10 cellular contexts compared by ENCODE assay signal in the genomic region with DNA sequence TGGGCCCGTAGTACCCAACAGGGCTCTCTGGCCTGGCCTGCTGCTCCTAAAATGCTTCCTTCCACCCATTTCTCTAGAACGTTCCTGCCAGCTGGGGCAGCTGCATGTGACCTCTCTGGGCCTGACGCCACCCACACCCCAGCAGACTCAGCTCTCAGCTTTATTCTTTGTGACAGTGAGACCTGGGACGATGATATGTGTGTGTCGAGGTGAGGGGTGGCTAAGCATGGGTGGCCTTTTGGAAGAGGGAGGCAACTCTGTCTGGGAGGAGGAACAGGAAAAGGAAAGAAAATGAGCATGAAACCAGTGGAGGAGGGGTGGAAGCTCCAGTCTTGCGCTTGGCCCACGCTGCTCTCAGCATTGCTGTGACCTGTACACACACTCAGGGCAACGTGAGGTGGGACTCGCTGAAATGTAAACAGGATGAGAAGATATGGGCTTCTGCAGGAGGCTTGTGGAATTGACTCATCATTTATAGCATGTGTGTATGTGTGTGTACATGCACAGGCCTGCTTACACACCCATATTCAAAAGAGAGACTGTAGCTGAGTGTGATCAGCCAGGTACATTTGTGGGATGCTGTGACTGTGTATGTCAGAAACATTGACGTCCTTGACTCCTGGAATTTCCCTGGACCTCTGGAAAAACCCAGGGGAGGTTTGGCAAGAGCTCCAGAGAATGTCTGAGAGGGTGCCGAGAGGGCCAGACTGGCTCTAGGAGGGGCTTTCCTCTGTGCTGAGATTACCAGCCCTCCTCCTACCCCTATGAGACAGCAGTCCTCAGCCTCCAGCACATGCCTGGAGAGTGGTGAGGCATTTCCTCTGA.
DNase-seq lines count a peak whose midpoint lies in the region; ATAC-seq and TF ChIP-seq lines count a peak whose summit lies in the region.
"Had no signal": no experiment of that assay in that cellular context is flagged by ENCODE, and none has a peak within 500 bp of the region (broad histone marks: within the 10 kb centered on the region; RNA-seq: fewer than 3 reads in every experiment).

No MANE protein-coding gene starts in this region.

- peak overlapping the region in 1 of 2 donors; percentile 36 for H3K27ac ChIP-seq in lung (ENCODE audit: low read depth in 1 of 2, low read length in 1 of 2)

- no peak overlapping the region for H3K4me3 ChIP-seq in astrocyte of the cerebellum (ENCODE audit: low read depth, low read length)
- H3K4me3 ChIP-seq in lung = no peak overlapping the region
- H3K4me3 ChIP-seq in BE2C (ENCODE audit: low read depth, low read length) = no peak overlapping the region
- H3K4me3 ChIP-seq: heart left ventricle had no signal

- H3K36me3 ChIP-seq in lung (ENCODE audit: control insufficient read depth in 2 of 2, insufficient read depth in 2 of 2, low read length in 2 of 2) = no peaks in the 10 kb centered on the region
- H3K36me3 ChIP-seq in BE2C = no peaks in the 10 kb centered on the region
- H3K36me3 ChIP-seq: heart left ventricle had no signal

- H3K27me3 ChIP-seq in lung (ENCODE audit: control insufficient read depth, insufficient read depth) = no peaks in the 10 kb centered on the region
- H3K27me3 ChIP-seq in BE2C = no peaks in the 10 kb centered on the region

- DNase-seq in AG08396 (ENCODE audit: low spot score) (peak; percentile 16), HCEC 1CT (peak; percentile 15), astrocyte of the cerebellum (ENCODE audit: low read depth) (peak; percentile 33), lung (ENCODE audit: low spot score) (peak; percentile 26), medulla oblongata (ENCODE audit: extremely low spot score) (no peak), BE2C (no peak), iPS-NIHi11 (ENCODE audit: low spot score) (no peak)
- DNase-seq: CD4-positive, CD25-positive, alpha-beta regulatory T cell; heart left ventricle had no signal

- in situ Hi-C loops in astrocyte of the cerebellum (cut with HindIII; ENCODE audit: low sequenced_read_pairs) = no loop called here

- H3K4me1 ChIP-seq in lung (ENCODE audit: control insufficient read depth in 2 of 2, insufficient read depth in 2 of 2, low read length in 2 of 2) (peaks cover 0 to 10% of the 10 kb centered on the region in 2 donors), BE2C (peaks cover 3% of the 10 kb centered on the region)

- peaks cover 0 to 2% of the 10 kb centered on the region in 2 donors for H3K9me3 ChIP-seq in lung (ENCODE audit: control insufficient read depth in 2 of 2, insufficient read depth in 1 of 2, low read length in 1 of 2)
- no peaks in the 10 kb centered on the region for H3K9me3 ChIP-seq in BE2C

- ATAC-seq in lung (ENCODE audit: insufficient read depth, low FRiP score) = no peak
- ATAC-seq in GM19455 (IDR thresholded peaks at IDR 0.05; ENCODE audit: unreplicated experiment) = no peak

- 51 to 69% methylated on average over 11 of the region's 11 CpGs for WGBS in lung, 2 donors

- TF ChIP-seq CTCF in astrocyte of the cerebellum (IDR thresholded peaks at IDR 0.05; ENCODE audit: low read depth, low read length, missing control alignments) (no peak), lung (IDR thresholded peaks at IDR 0.05; ENCODE audit: control extremely low read depth, extremely low read depth) (no peak), BE2C (IDR thresholded peaks at IDR 0.05; ENCODE audit: low read depth, low read length) (no peak)

Comparison
In these comparisons a context has a peak if more than half of its experiments do, and no peak if none do; other contexts are left out.
1. DNase-seq: peak in AG08396 (single experiment), HCEC 1CT (single experiment), astrocyte of the cerebellum (single experiment) and lung (single experiment); none in medulla oblongata (single experiment), BE2C (single experiment) and iPS-NIHi11 (single experiment).